33 cellular contexts compared by ENCODE assay signal in the genomic region with DNA sequence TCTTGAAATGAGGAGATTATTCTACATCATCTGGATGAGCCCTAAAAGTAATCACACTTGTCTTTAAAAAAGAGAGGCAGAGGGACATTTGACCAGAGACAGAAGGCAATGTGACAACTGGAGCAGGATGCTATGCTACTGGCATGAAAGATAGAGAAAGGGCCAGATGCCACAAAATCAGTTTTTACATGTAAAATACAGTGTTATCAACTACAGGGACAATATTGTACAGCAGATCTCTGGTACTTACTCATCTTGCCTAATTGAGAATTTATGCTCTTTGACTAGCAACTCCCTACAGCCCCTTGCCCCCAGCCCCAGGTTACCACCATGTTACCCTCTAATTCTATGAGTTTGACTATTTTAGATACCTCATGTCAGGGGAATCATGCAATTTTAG.
"Had no signal": no experiment of that assay in that cellular context is flagged by ENCODE, and none has a peak within 500 bp of the region (broad histone marks: within the 10 kb centered on the region; RNA-seq: fewer than 3 reads in every experiment).

No MANE protein-coding gene starts in this region.

- H3K4me1 Mint-ChIP-seq: activated B cell treated with CpG ODN at 0.5 μM for 24 hours; activated CD4-positive, alpha-beta T cell treated with anti-CD3 and anti-CD28 coated beads, Interleukin-2, amount 10 ng/mL, durations not matched to agents 24 days and 14 days; activated naive CD8-positive, alpha-beta T cell treated with anti-CD3 and anti-CD28 coated beads for 36 hours; activated T-helper 17 cell treated with anti-CD3 and anti-CD28 coated beads, Interleukin-2, amount 50 U/mL, for 72 hours; brain had no signal

- H3K27me3 ChIP-seq: ascending aorta had no signal

- H3K36me3 ChIP-seq: ascending aorta had no signal

- H3K27me3 Mint-ChIP-seq: activated B cell treated with CpG ODN at 0.5 μM for 24 hours; activated CD4-positive, alpha-beta memory T cell treated with anti-CD3 and anti-CD28 coated beads for 36 hours; activated CD4-positive, alpha-beta T cell treated with anti-CD3 and anti-CD28 coated beads, Interleukin-2, amount 10 ng/mL, durations not matched to agents 24 days and 14 days; activated CD8-positive, alpha-beta T cell treated with anti-CD3 and anti-CD28 coated beads for 36 hours; activated naive CD8-positive, alpha-beta T cell treated with anti-CD3 and anti-CD28 coated beads for 36 hours; activated T-helper 17 cell treated with anti-CD3 and anti-CD28 coated beads, Interleukin-2, amount 50 U/mL, for 72 hours; brain had no signal

- H3K27ac Mint-ChIP-seq: activated B cell treated with CpG ODN at 0.5 μM for 24 hours; activated CD4-positive, alpha-beta memory T cell treated with anti-CD3 and anti-CD28 coated beads for 36 hours; activated CD4-positive, alpha-beta T cell treated with anti-CD3 and anti-CD28 coated beads, Interleukin-2, amount 10 ng/mL, durations not matched to agents 24 days and 14 days; activated CD8-positive, alpha-beta T cell treated with anti-CD3 and anti-CD28 coated beads for 36 hours; activated naive CD4-positive, alpha-beta T cell treated with anti-CD3 and anti-CD28 coated beads for 36 hours; activated naive CD4-positive, alpha-beta T cell treated with anti-CD3 and anti-CD28 coated beads, Interleukin-2, amount 50 U/mL, for 72 hours; activated naive CD8-positive, alpha-beta T cell treated with anti-CD3 and anti-CD28 coated beads for 36 hours; activated T-cell treated with anti-CD3 and anti-CD28 coated beads, Interleukin-2, amount 50 U/mL, for 72 hours; activated T-helper 1 cell treated with anti-CD3 and anti-CD28 coated beads, Interleukin-12 subunit alpha, Interleukin-12 subunit beta, Interleukin-2, Interleukin-4 antibody, amounts not matched to agents 30 ng/mL and 10 ng/mL and 1 ng/mL, durations not matched to agents 14 hours and 24 hours and 36 hours; activated T-helper 17 cell treated with anti-CD3 and anti-CD28 coated beads, Interleukin-2, amount 50 U/mL, for 72 hours; brain; T-helper 1 cell treated with Interleukin-12 subunit alpha and Interleukin-12 subunit beta and Interleukin-4 antibody, amounts not matched to agents 30 μg/mL and 1 μg/mL, for 36 hours; T-helper 2 cell treated with Interferon-gamma antibody and Interleukin-4, amounts not matched to agents 5 μg/mL and 100 μg/mL, for 36 hours had no signal

- H3K4me1 ChIP-seq: ascending aorta had no signal

- ATAC-seq: activated CD8-positive, alpha-beta T cell treated with anti-CD3 and anti-CD28 coated beads for 36 hours; activated naive CD4-positive, alpha-beta T cell treated with anti-CD3 and anti-CD28 coated beads, Interleukin-2, amount 50 U/mL, for 72 hours; activated T-cell treated with anti-CD3 and anti-CD28 coated beads, Interleukin-2, amount 50 U/mL, for 4 hours; activated T-cell treated with anti-CD3 and anti-CD28 coated beads, Interleukin-2, amount 50 U/mL, for 72 hours; activated T-helper 17 cell treated with anti-CD3 and anti-CD28 coated beads, Interleukin-2, amount 50 U/mL, for 72 hours had no signal

- H3K9me3 Mint-ChIP-seq: activated B cell treated with CpG ODN at 0.5 μM for 24 hours; activated CD4-positive, alpha-beta memory T cell treated with anti-CD3 and anti-CD28 coated beads for 36 hours; activated CD4-positive, alpha-beta T cell treated with anti-CD3 and anti-CD28 coated beads, Interleukin-2, amount 10 ng/mL, durations not matched to agents 24 days and 14 days; activated CD8-positive, alpha-beta T cell treated with anti-CD3 and anti-CD28 coated beads for 36 hours; activated naive CD4-positive, alpha-beta T cell treated with anti-CD3 and anti-CD28 coated beads for 36 hours; activated naive CD4-positive, alpha-beta T cell treated with anti-CD3 and anti-CD28 coated beads, Interleukin-2, amount 50 U/mL, for 72 hours; activated naive CD8-positive, alpha-beta T cell treated with anti-CD3 and anti-CD28 coated beads for 36 hours; activated T-cell treated with anti-CD3 and anti-CD28 coated beads, Interleukin-2, amount 50 U/mL, for 72 hours; activated T-helper 1 cell treated with anti-CD3 and anti-CD28 coated beads, Interleukin-12 subunit alpha, Interleukin-12 subunit beta, Interleukin-2, Interleukin-4 antibody, amounts not matched to agents 30 ng/mL and 10 ng/mL and 1 ng/mL, durations not matched to agents 14 hours and 24 hours and 36 hours; activated T-helper 17 cell treated with anti-CD3 and anti-CD28 coated beads, Interleukin-2, amount 50 U/mL, for 72 hours; brain; T-helper 1 cell treated with Interleukin-12 subunit alpha and Interleukin-12 subunit beta and Interleukin-4 antibody, amounts not matched to agents 30 μg/mL and 1 μg/mL, for 36 hours; T-helper 2 cell treated with Interferon-gamma antibody and Interleukin-4, amounts not matched to agents 5 μg/mL and 100 μg/mL, for 36 hours had no signal

- FAIRE-seq: TTC549 had no signal

- H3K9me3 ChIP-seq: ascending aorta had no signal

- H3K4me3 ChIP-seq: ascending aorta had no signal

- H3K4me3 Mint-ChIP-seq: activated B cell treated with CpG ODN at 0.5 μM for 24 hours; activated CD4-positive, alpha-beta memory T cell treated with anti-CD3 and anti-CD28 coated beads for 36 hours; activated CD4-positive, alpha-beta T cell treated with anti-CD3 and anti-CD28 coated beads, Interleukin-2, amount 10 ng/mL, durations not matched to agents 24 days and 14 days; activated CD8-positive, alpha-beta T cell treated with anti-CD3 and anti-CD28 coated beads for 36 hours; activated naive CD4-positive, alpha-beta T cell treated with anti-CD3 and anti-CD28 coated beads for 36 hours; activated naive CD8-positive, alpha-beta T cell treated with anti-CD3 and anti-CD28 coated beads for 36 hours; activated T-cell treated with anti-CD3 and anti-CD28 coated beads, Interleukin-2, amount 50 U/mL, for 4 hours; activated T-cell treated with anti-CD3 and anti-CD28 coated beads, Interleukin-2, amount 50 U/mL, for 72 hours; activated T-helper 1 cell treated with anti-CD3 and anti-CD28 coated beads, Interleukin-12 subunit alpha, Interleukin-12 subunit beta, Interleukin-2, Interleukin-4 antibody, amounts not matched to agents 30 ng/mL and 10 ng/mL and 1 ng/mL, durations not matched to agents 14 hours and 24 hours and 36 hours; activated T-helper 17 cell treated with anti-CD3 and anti-CD28 coated beads, Interleukin-2, amount 50 U/mL, for 72 hours; brain; T-helper 1 cell treated with Interleukin-12 subunit alpha and Interleukin-12 subunit beta and Interleukin-4 antibody, amounts not matched to agents 30 μg/mL and 1 μg/mL, for 36 hours; T-helper 2 cell treated with Interferon-gamma antibody and Interleukin-4, amounts not matched to agents 5 μg/mL and 100 μg/mL, for 36 hours had no signal

- DNase-seq: activated B cell treated with CpG ODN at 0.5 μM for 24 hours; activated CD4-positive, alpha-beta memory T cell treated with anti-CD3 and anti-CD28 coated beads for 36 hours; activated CD4-positive, alpha-beta T cell treated with anti-CD3 and anti-CD28 coated beads for 4 hours; activated CD4-positive, alpha-beta T cell treated with anti-CD3 and anti-CD28 coated beads, Interleukin-2, amount 10 ng/mL, durations not matched to agents 24 days and 14 days; activated CD4-positive, alpha-beta T cell treated with anti-CD3 and anti-CD28 coated beads, Interleukin-2, amount 50 U/mL, for 1 hour; activated CD4-positive, alpha-beta T cell treated with anti-CD3 and anti-CD28 coated beads, Interleukin-2, amount 50 U/mL, for 4 hours; activated CD4-positive, CD25-positive, alpha-beta regulatory T cell treated with anti-CD3 and anti-CD28 coated beads, Interleukin-2, amount 50 U/mL, for 72 hours; activated CD8-positive, alpha-beta memory T cell treated with anti-CD3 and anti-CD28 coated beads, Interleukin-2, amount 50 U/mL, for 4 hours; activated CD8-positive, alpha-beta T cell treated with anti-CD3 and anti-CD28 coated beads for 36 hours; activated effector memory CD4-positive, alpha-beta T cell treated with anti-CD3 and anti-CD28 coated beads, Interleukin-2, amount 50 U/mL, for 16 hours; activated gamma-delta T cell treated with Interleukin-2 at 50 U/mL for 16 hours; activated naive CD4-positive, alpha-beta T cell; activated naive CD4-positive, alpha-beta T cell treated with anti-CD3 and anti-CD28 coated beads for 36 hours; activated naive CD4-positive, alpha-beta T cell treated with anti-CD3 and anti-CD28 coated beads, Interleukin-2, amount 50 U/mL, for 16 hours; activated naive CD8-positive, alpha-beta T cell treated with anti-CD3 and anti-CD28 coated beads for 36 hours; activated T-cell treated with anti-CD3 and anti-CD28 coated beads for 4 hours; activated T-cell treated with anti-CD3 and anti-CD28 coated beads, Interleukin-2, amount 50 U/mL, for 1 hour; activated T-cell treated with anti-CD3 and anti-CD28 coated beads, Interleukin-2, amount 50 U/mL, for 4 hours; activated T-cell treated with anti-CD3 and anti-CD28 coated beads, Interleukin-2, amount 50 U/mL, for 72 hours; amygdala; anterior cingulate cortex; central memory CD4-positive, alpha-beta T cell; T-helper 2 cell; T-helper 9 cell had no signal

- H3K27ac ChIP-seq: ascending aorta, VCaP had no signal

- H3K36me3 Mint-ChIP-seq: activated CD4-positive, alpha-beta memory T cell treated with anti-CD3 and anti-CD28 coated beads for 36 hours; activated naive CD4-positive, alpha-beta T cell treated with anti-CD3 and anti-CD28 coated beads, Interleukin-2, amount 50 U/mL, for 72 hours; activated naive CD8-positive, alpha-beta T cell treated with anti-CD3 and anti-CD28 coated beads for 36 hours; brain had no signal
